ENCODE assay signal across 1 cellular context in genomic region chr4:183170894-183171293, GRCh38.
TF ChIP-seq lines count a peak whose summit lies in the region.

No MANE protein-coding gene starts in this region.

TF ChIP-seq in GM23338, 12 proteins besides CTCF, POLR2A, EP300 and RAD21 (continued from another document):
- TF ChIP-seq REST (IDR thresholded peaks at IDR 0.05; ENCODE audit: unreplicated experiment) (no peak), ZNF462 (CRISPR knock-in tag; IDR thresholded peaks at IDR 0.05) (no peak), EZH2 (IDR thresholded peaks at IDR 0.05; ENCODE audit: low read depth, unreplicated experiment) (no peak), CREB1 (CRISPR knock-in tag; IDR thresholded peaks at IDR 0.05; ENCODE audit: low read depth) (no peak), EZH2phosphoT487 (IDR thresholded peaks at IDR 0.05; ENCODE audit: unreplicated experiment) (no peak), STAT1 (IDR thresholded peaks at IDR 0.05; ENCODE audit: unreplicated experiment) (no peak), ZNF331 (CRISPR knock-in tag; IDR thresholded peaks at IDR 0.05; ENCODE audit: low read depth) (no peak), NANOG (IDR thresholded peaks at IDR 0.05; ENCODE audit: borderline replicate concordance) (no peak), ETS1 (IDR thresholded peaks at IDR 0.05) (no peak), ZNF114 (CRISPR knock-in tag; IDR thresholded peaks at IDR 0.05) (no peak)
